ENCODE assay signal across 5 cellular contexts in genomic region chr15:76084263-76084662, GRCh38.
"Had no signal": no experiment of that assay in that cellular context is flagged by ENCODE, and none has a peak within 500 bp of the region (broad histone marks: within the 10 kb centered on the region; RNA-seq: fewer than 3 reads in every experiment).

No MANE protein-coding gene starts in this region.

- DNase-seq: GM23248, GOT3, H7, HFFc6, KBM-7 had no signal
